30 cellular contexts compared by ENCODE assay signal in genomic region chr2:37125404-37125803, GRCh38.
"Had no signal": no experiment of that assay in that cellular context is flagged by ENCODE, and none has a peak within 500 bp of the region (broad histone marks: within the 10 kb centered on the region; RNA-seq: fewer than 3 reads in every experiment).

No MANE protein-coding gene starts in this region.

- H3K4me1 Mint-ChIP-seq: activated naive CD8-positive, alpha-beta T cell treated with anti-CD3 and anti-CD28 coated beads for 36 hours had no signal

- H3K27ac Mint-ChIP-seq: activated CD4-positive, alpha-beta T cell treated with anti-CD3 and anti-CD28 coated beads, Interleukin-2, amount 10 ng/mL, durations not matched to agents 24 days and 14 days; activated CD8-positive, alpha-beta T cell treated with anti-CD3 and anti-CD28 coated beads for 36 hours; activated naive CD8-positive, alpha-beta T cell treated with anti-CD3 and anti-CD28 coated beads for 36 hours; activated T-helper 17 cell treated with anti-CD3 and anti-CD28 coated beads, Interleukin-2, amount 50 U/mL, for 72 hours; IgD-negative memory B cell; T-helper 2 cell treated with Interferon-gamma antibody and Interleukin-4, amounts not matched to agents 5 μg/mL and 100 μg/mL, for 36 hours had no signal

- H3K4me3 ChIP-seq: SK-N-MC had no signal

- H3K9me3 Mint-ChIP-seq: activated CD8-positive, alpha-beta T cell treated with anti-CD3 and anti-CD28 coated beads for 36 hours; activated naive CD8-positive, alpha-beta T cell treated with anti-CD3 and anti-CD28 coated beads for 36 hours; IgD-negative memory B cell; T-helper 2 cell treated with Interferon-gamma antibody and Interleukin-4, amounts not matched to agents 5 μg/mL and 100 μg/mL, for 36 hours had no signal

- DNase-seq: activated CD4-positive, alpha-beta T cell treated with anti-CD3 and anti-CD28 coated beads, Interleukin-2, amount 10 ng/mL, durations not matched to agents 24 days and 14 days; activated CD4-positive, alpha-beta T cell treated with anti-CD3 and anti-CD28 coated beads, Interleukin-2, amount 50 U/mL, for 4 hours; activated CD8-positive, alpha-beta T cell treated with anti-CD3 and anti-CD28 coated beads for 36 hours; activated effector memory CD4-positive, alpha-beta T cell treated with anti-CD3 and anti-CD28 coated beads, Interleukin-2, amount 50 U/mL, for 16 hours; activated naive CD4-positive, alpha-beta T cell; activated naive CD4-positive, alpha-beta T cell treated with anti-CD3 and anti-CD28 coated beads, Interleukin-2, amount 50 U/mL, for 16 hours; activated naive CD8-positive, alpha-beta T cell treated with anti-CD3 and anti-CD28 coated beads for 36 hours; activated T-cell treated with anti-CD3 and anti-CD28 coated beads, Interleukin-2, amount 50 U/mL, for 48 hours; amniotic stem cell; aorta; brain microvascular endothelial cell; Karpas-422; KBM-7; MM.1S; MV-4-11; NCI-H1092; NCI-H1436 treated with DMSO at 0.1 percent for 48 hours; NCI-H1694 treated with DMSO at 0.1 percent for 48 hours; NCI-H2029 treated with DMSO at 0.1 percent for 48 hours; NCI-H2107; NCI-H2171; NCI-H510A; NCI-H526; NCI-H748 treated with DMSO at 0.1 percent for 48 hours; OCI-M1; Right ventricle myocardium superior had no signal

- H3K27ac ChIP-seq: brain microvascular endothelial cell, SK-N-MC had no signal

- H3K27me3 ChIP-seq: brain microvascular endothelial cell had no signal

- H3K27me3 Mint-ChIP-seq: activated CD4-positive, alpha-beta T cell treated with anti-CD3 and anti-CD28 coated beads, Interleukin-2, amount 10 ng/mL, durations not matched to agents 24 days and 14 days; activated CD8-positive, alpha-beta T cell treated with anti-CD3 and anti-CD28 coated beads for 36 hours; activated naive CD8-positive, alpha-beta T cell treated with anti-CD3 and anti-CD28 coated beads for 36 hours; activated T-helper 17 cell treated with anti-CD3 and anti-CD28 coated beads, Interleukin-2, amount 50 U/mL, for 72 hours; IgD-negative memory B cell had no signal

- H3K4me3 Mint-ChIP-seq: activated CD4-positive, alpha-beta T cell treated with anti-CD3 and anti-CD28 coated beads, Interleukin-2, amount 10 ng/mL, durations not matched to agents 24 days and 14 days; activated CD8-positive, alpha-beta T cell treated with anti-CD3 and anti-CD28 coated beads for 36 hours; activated naive CD8-positive, alpha-beta T cell treated with anti-CD3 and anti-CD28 coated beads for 36 hours; activated T-helper 17 cell treated with anti-CD3 and anti-CD28 coated beads, Interleukin-2, amount 50 U/mL, for 72 hours; IgD-negative memory B cell; T-helper 2 cell treated with Interferon-gamma antibody and Interleukin-4, amounts not matched to agents 5 μg/mL and 100 μg/mL, for 36 hours had no signal
